ENCODE assay signal across 22 cellular contexts in genomic region chr12:95808146-95808545, GRCh38. TPM values are rescaled to one million over a fixed set of nuclear protein-coding genes. Genes with fewer than 3 reads are reported as not detected.
"Had no signal": no experiment of that assay in that cellular context is flagged by ENCODE, and none has a peak within 500 bp of the region (broad histone marks: within the 10 kb centered on the region; RNA-seq: fewer than 3 reads in every experiment).

No MANE protein-coding gene starts in this region.

- H3K36me3 Mint-ChIP-seq: activated naive CD4-positive, alpha-beta T cell treated with anti-CD3 and anti-CD28 coated beads, Interleukin-2, amount 10 ng/mL, durations not matched to agents 7 days and 5 days; activated naive CD8-positive, alpha-beta T cell treated with anti-CD3 and anti-CD28 coated beads, Interleukin-2, amount 10 ng/mL, durations not matched to agents 7 days and 5 days; natural killer cell treated with Interleukin-12 subunit alpha and Interleukin-12 subunit beta and Interleukin-15 and Interleukin-18, amount 100 ng/mL, for 72 hours had no signal

- H3K4me3 Mint-ChIP-seq: activated B cell treated with CpG ODN at 0.5 μM for 24 hours; activated naive CD4-positive, alpha-beta T cell treated with anti-CD3 and anti-CD28 coated beads, Interleukin-2, amount 10 ng/mL, durations not matched to agents 7 days and 5 days; activated naive CD8-positive, alpha-beta T cell treated with anti-CD3 and anti-CD28 coated beads, Interleukin-2, amount 10 ng/mL, durations not matched to agents 7 days and 5 days; activated T-helper 1 cell treated with anti-CD3 and anti-CD28 coated beads, Interleukin-12 subunit alpha, Interleukin-12 subunit beta, Interleukin-2, Interleukin-4 antibody, amounts not matched to agents 30 ng/mL and 10 ng/mL and 1 ng/mL, durations not matched to agents 14 hours and 24 hours and 36 hours; natural killer cell treated with Interleukin-12 subunit alpha and Interleukin-12 subunit beta and Interleukin-15 and Interleukin-18, amount 100 ng/mL, for 72 hours; T-helper 2 cell treated with Interferon-gamma antibody and Interleukin-4, amounts not matched to agents 5 μg/mL and 100 μg/mL, for 36 hours had no signal

- H3K27ac ChIP-seq: ascending aorta, esophagus muscularis mucosa, foreskin keratinocyte, heart left ventricle, left ventricle myocardium inferior, spleen, tibial nerve had no signal

- H3K36me3 ChIP-seq: ascending aorta, esophagus muscularis mucosa, heart left ventricle, left ventricle myocardium inferior, spleen, tibial nerve had no signal

- H3K27me3 ChIP-seq: ascending aorta, esophagus muscularis mucosa, foreskin keratinocyte, heart left ventricle, spleen, tibial nerve had no signal

- H3K27ac Mint-ChIP-seq: activated B cell treated with CpG ODN at 0.5 μM for 24 hours; activated naive CD4-positive, alpha-beta T cell treated with anti-CD3 and anti-CD28 coated beads, Interleukin-2, amount 10 ng/mL, durations not matched to agents 7 days and 5 days; activated naive CD8-positive, alpha-beta T cell treated with anti-CD3 and anti-CD28 coated beads, Interleukin-2, amount 10 ng/mL, durations not matched to agents 7 days and 5 days; activated T-helper 1 cell treated with anti-CD3 and anti-CD28 coated beads, Interleukin-12 subunit alpha, Interleukin-12 subunit beta, Interleukin-2, Interleukin-4 antibody, amounts not matched to agents 30 ng/mL and 10 ng/mL and 1 ng/mL, durations not matched to agents 14 hours and 24 hours and 36 hours; natural killer cell treated with Interleukin-12 subunit alpha and Interleukin-12 subunit beta and Interleukin-15 and Interleukin-18, amount 100 ng/mL, for 72 hours; T-helper 2 cell treated with Interferon-gamma antibody and Interleukin-4, amounts not matched to agents 5 μg/mL and 100 μg/mL, for 36 hours had no signal

- DNase-seq: activated B cell treated with CpG ODN at 0.5 μM for 24 hours; activated CD8-positive, alpha-beta memory T cell treated with anti-CD3 and anti-CD28 coated beads for 24 hours; activated effector memory CD4-positive, alpha-beta T cell treated with anti-CD3 and anti-CD28 coated beads, Interleukin-2, amount 50 U/mL, for 16 hours; activated naive CD4-positive, alpha-beta T cell treated with anti-CD3 and anti-CD28 coated beads, Interleukin-2, amount 10 ng/mL, durations not matched to agents 7 days and 5 days; activated naive CD8-positive, alpha-beta T cell treated with anti-CD3 and anti-CD28 coated beads, Interleukin-2, amount 10 ng/mL, durations not matched to agents 7 days and 5 days; activated T-cell treated with anti-CD3 and anti-CD28 coated beads, Interleukin-2, amount 50 U/mL, for 1 hour; caudate nucleus; foreskin keratinocyte; heart left ventricle; left ventricle myocardium inferior; mucosa of descending colon; posterior cingulate gyrus; right cardiac atrium; spleen; stimulated activated naive CD4-positive, alpha-beta T cell treated with Interleukin-2 at 50 U/mL for 16 hours had no signal

- H3K9me3 ChIP-seq: ascending aorta, esophagus muscularis mucosa, heart left ventricle, left ventricle myocardium inferior, mucosa of descending colon, spleen, tibial nerve had no signal

- H3K9me3 Mint-ChIP-seq: activated B cell treated with CpG ODN at 0.5 μM for 24 hours; activated naive CD4-positive, alpha-beta T cell treated with anti-CD3 and anti-CD28 coated beads, Interleukin-2, amount 10 ng/mL, durations not matched to agents 7 days and 5 days; activated naive CD8-positive, alpha-beta T cell treated with anti-CD3 and anti-CD28 coated beads, Interleukin-2, amount 10 ng/mL, durations not matched to agents 7 days and 5 days; activated T-helper 1 cell treated with anti-CD3 and anti-CD28 coated beads, Interleukin-12 subunit alpha, Interleukin-12 subunit beta, Interleukin-2, Interleukin-4 antibody, amounts not matched to agents 30 ng/mL and 10 ng/mL and 1 ng/mL, durations not matched to agents 14 hours and 24 hours and 36 hours; natural killer cell treated with Interleukin-12 subunit alpha and Interleukin-12 subunit beta and Interleukin-15 and Interleukin-18, amount 100 ng/mL, for 72 hours; T-helper 2 cell treated with Interferon-gamma antibody and Interleukin-4, amounts not matched to agents 5 μg/mL and 100 μg/mL, for 36 hours had no signal

- FAIRE-seq: islet of Langerhans had no signal

- H3K4me1 ChIP-seq: spleen had no signal

- ATAC-seq: foreskin keratinocyte; heart left ventricle; mucosa of descending colon; natural killer cell treated with Interleukin-12 subunit alpha and Interleukin-12 subunit beta and Interleukin-15 and Interleukin-18, amount 100 ng/mL, for 72 hours; right cardiac atrium had no signal

- H3K4me3 ChIP-seq: ascending aorta, esophagus muscularis mucosa, heart left ventricle, left ventricle myocardium inferior, mucosa of descending colon, spleen, tibial nerve had no signal

- H3K4me1 Mint-ChIP-seq: activated B cell treated with CpG ODN at 0.5 μM for 24 hours; activated naive CD4-positive, alpha-beta T cell treated with anti-CD3 and anti-CD28 coated beads, Interleukin-2, amount 10 ng/mL, durations not matched to agents 7 days and 5 days had no signal

RNA-seq across cellular contexts. Expression of gene NTN4, which starts 17.6 kb away (rescaled TPM):
- total RNA-seq: activated T-helper 1 cell treated with anti-CD3 and anti-CD28 coated beads, Interleukin-12 subunit alpha, Interleukin-12 subunit beta, Interleukin-2, Interleukin-4 antibody, amounts not matched to agents 30 ng/mL and 10 ng/mL and 1 ng/mL, durations not matched to agents 14 hours and 24 hours and 36 hours; natural killer cell treated with Interleukin-12 subunit alpha and Interleukin-12 subunit beta and Interleukin-15 and Interleukin-18, amount 100 ng/mL, for 72 hours had no signal

RNA-seq across cellular contexts. Expression of gene SNRPF, which starts 50.6 kb away (rescaled TPM):
- total RNA-seq: ascending aorta had no signal
